Comparison of ENCODE assay signal across 18 cellular contexts in genomic region chr14:65849096-65849495, GRCh38.
DNase-seq lines count a peak whose midpoint lies in the region; ATAC-seq lines count a peak whose summit lies in the region.
"Had no signal": no experiment of that assay in that cellular context is flagged by ENCODE, and none has a peak within 500 bp of the region (broad histone marks: within the 10 kb centered on the region; RNA-seq: fewer than 3 reads in every experiment).

No MANE protein-coding gene starts in this region.

- in situ Hi-C loops in G401 (cut with HindIII; ENCODE audit: low sequenced_read_pairs): no loop called here

- peak overlapping the region; percentile 65 for H3K4me3 Mint-ChIP-seq in T-helper 2 cell treated with Interferon-gamma antibody and Interleukin-4, amounts not matched to agents 5 μg/mL and 100 μg/mL, for 36 hours
- peak overlapping the region; percentile 20 for H3K4me3 Mint-ChIP-seq in activated CD8-positive, alpha-beta T cell treated with anti-CD3 and anti-CD28 coated beads, Interleukin-2, amount 10 ng/mL, durations not matched to agents 7 days and 5 days
- H3K4me3 Mint-ChIP-seq in naive thymus-derived CD8-positive, alpha-beta T cell: peak overlapping the region in 9 of 10 donors; percentile 17 to 72 (median 47)
- H3K4me3 Mint-ChIP-seq: GM23338 had no signal

- no peak for DNase-seq in T-helper 2 cell treated with Interferon-gamma antibody and Interleukin-4, amounts not matched to agents 5 μg/mL and 100 μg/mL, for 36 hours (ENCODE audit: low spot score)
- DNase-seq in T-helper 2 cell (no peak), G401 (ENCODE audit: low spot score) (peak; percentile 88), UCSD-AML1 (lab: John Stamatoyannopoulos, UW; ENCODE audit: unreplicated experiment) (no peak)
- no peak for DNase-seq in activated CD8-positive, alpha-beta T cell treated with anti-CD3 and anti-CD28 coated beads, Interleukin-2, amount 10 ng/mL, durations not matched to agents 7 days and 5 days
- no peak for DNase-seq in naive thymus-derived CD8-positive, alpha-beta T cell
- DNase-seq: activated gamma-delta T cell treated with Interleukin-2 at 50 U/mL for 16 hours; hypothalamus; kidney glomerular epithelial cell; MM.1S; Peyer's patch; right cardiac atrium; stimulated activated CD8-positive, alpha-beta memory T cell treated with anti-CD3 and anti-CD28 coated beads, Interleukin-4, amount 100 ng/mL, for 48 hours; substantia nigra had no signal

- peaks cover 58% of the 10 kb centered on the region for H3K9me3 Mint-ChIP-seq in T-helper 2 cell treated with Interferon-gamma antibody and Interleukin-4, amounts not matched to agents 5 μg/mL and 100 μg/mL, for 36 hours
- H3K9me3 Mint-ChIP-seq in activated CD8-positive, alpha-beta T cell treated with anti-CD3 and anti-CD28 coated beads, Interleukin-2, amount 10 ng/mL, durations not matched to agents 7 days and 5 days (ENCODE audit: insufficient read depth): peaks cover 41% of the 10 kb centered on the region
- H3K9me3 Mint-ChIP-seq in naive thymus-derived CD8-positive, alpha-beta T cell: peaks cover 0 to 4% (median 0%) of the 10 kb centered on the region in 9 donors
- H3K9me3 Mint-ChIP-seq: GM23338 had no signal

- H3K27ac Mint-ChIP-seq in T-helper 2 cell treated with Interferon-gamma antibody and Interleukin-4, amounts not matched to agents 5 μg/mL and 100 μg/mL, for 36 hours: peak overlapping the region; percentile 91
- H3K27ac Mint-ChIP-seq in activated CD8-positive, alpha-beta T cell treated with anti-CD3 and anti-CD28 coated beads, Interleukin-2, amount 10 ng/mL, durations not matched to agents 7 days and 5 days: peak overlapping the region; percentile 89
- H3K27ac Mint-ChIP-seq in naive thymus-derived CD8-positive, alpha-beta T cell: peak overlapping the region in 9 of 10 donors; percentile 83 to 98 (median 90)
- H3K27ac Mint-ChIP-seq: GM23338 had no signal

- H3K4me1 Mint-ChIP-seq in T-helper 2 cell treated with Interferon-gamma antibody and Interleukin-4, amounts not matched to agents 5 μg/mL and 100 μg/mL, for 36 hours (ENCODE audit: low read depth): peaks cover 58% of the 10 kb centered on the region
- H3K4me1 Mint-ChIP-seq in activated CD8-positive, alpha-beta T cell treated with anti-CD3 and anti-CD28 coated beads, Interleukin-2, amount 10 ng/mL, durations not matched to agents 7 days and 5 days (ENCODE audit: low read depth): peaks cover 77% of the 10 kb centered on the region
- peaks cover 32 to 79% (median 72%) of the 10 kb centered on the region in 4 donors for H3K4me1 Mint-ChIP-seq in naive thymus-derived CD8-positive, alpha-beta T cell

- CTCF ChIA-PET in activated CD8-positive, alpha-beta T cell treated with anti-CD3 and anti-CD28 coated beads, Interleukin-2, amount 10 ng/mL, durations not matched to agents 7 days and 5 days (lab: Charles Lee): interaction anchor here (0.9 to 1.9 kb wide), 6 partner anchors 12 to 112 kb away, joined by 3 to 7 read pairs (median 4); no protein-coding TSS in a partner anchor

- H3K36me3 Mint-ChIP-seq in T-helper 2 cell treated with Interferon-gamma antibody and Interleukin-4, amounts not matched to agents 5 μg/mL and 100 μg/mL, for 36 hours (ENCODE audit: low read depth): peaks cover 54% of the 10 kb centered on the region
- H3K36me3 Mint-ChIP-seq in activated CD8-positive, alpha-beta T cell treated with anti-CD3 and anti-CD28 coated beads, Interleukin-2, amount 10 ng/mL, durations not matched to agents 7 days and 5 days (ENCODE audit: low read depth): peaks cover 67% of the 10 kb centered on the region
- H3K36me3 Mint-ChIP-seq in naive thymus-derived CD8-positive, alpha-beta T cell: peaks cover 0 to 5% (median 5%) of the 10 kb centered on the region in 3 donors

- H3K27me3 Mint-ChIP-seq in T-helper 2 cell treated with Interferon-gamma antibody and Interleukin-4, amounts not matched to agents 5 μg/mL and 100 μg/mL, for 36 hours (ENCODE audit: low read depth): no peaks in the 10 kb centered on the region
- no peaks in the 10 kb centered on the region for H3K27me3 Mint-ChIP-seq in activated CD8-positive, alpha-beta T cell treated with anti-CD3 and anti-CD28 coated beads, Interleukin-2, amount 10 ng/mL, durations not matched to agents 7 days and 5 days (ENCODE audit: low read depth)
- H3K27me3 Mint-ChIP-seq in naive thymus-derived CD8-positive, alpha-beta T cell: no peaks in the 10 kb centered on the region

- POLR2A ChIA-PET in activated CD8-positive, alpha-beta T cell treated with anti-CD3 and anti-CD28 coated beads, Interleukin-2, amount 10 ng/mL, durations not matched to agents 7 days and 5 days (lab: Charles Lee): interaction anchor here (1.9 kb wide), 1 partner anchor 79 kb away, joined by 6 read pairs; no protein-coding TSS in a partner anchor
- POLR2A ChIA-PET in naive thymus-derived CD8-positive, alpha-beta T cell (lab: Charles Lee): interaction anchor here (0.5 to 2.2 kb wide), 4 partner anchors 12 to 312 kb away, joined by 7 to 16 read pairs (median 8); no protein-coding TSS in a partner anchor

- ATAC-seq in activated CD8-positive, alpha-beta T cell treated with anti-CD3 and anti-CD28 coated beads, Interleukin-2, amount 10 ng/mL, durations not matched to agents 7 days and 5 days: no peak
- ATAC-seq in naive thymus-derived CD8-positive, alpha-beta T cell: no peak
- ATAC-seq in HG03565 (IDR thresholded peaks at IDR 0.05; ENCODE audit: unreplicated experiment): no peak
- no peak for ATAC-seq in HG02798 (IDR thresholded peaks at IDR 0.05; ENCODE audit: poor library complexity, unreplicated experiment)
- ATAC-seq: GM12878, GM23338, right cardiac atrium had no signal
